In the genomic region with DNA sequence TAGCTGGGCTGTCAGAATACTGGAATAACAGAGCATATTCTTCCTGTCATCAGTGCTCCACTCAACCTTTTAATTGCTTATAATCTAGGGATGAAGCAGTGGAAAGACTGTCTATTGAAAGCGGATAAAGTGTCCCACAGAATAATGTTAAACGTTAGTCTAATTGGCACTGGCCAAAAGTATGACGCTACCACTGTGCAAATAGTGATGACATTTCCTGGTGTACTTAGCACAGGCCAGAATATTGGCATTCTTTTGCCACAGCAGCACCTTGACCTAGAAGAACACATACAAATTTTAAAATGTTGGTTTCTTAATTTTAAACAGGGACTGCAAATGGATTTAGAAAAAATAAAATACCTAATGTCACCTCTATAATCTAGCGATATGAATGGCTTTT, we compare ENCODE assay signal across 29 cellular contexts.
"Had no signal": no experiment of that assay in that cellular context is flagged by ENCODE, and none has a peak within 500 bp of the region (broad histone marks: within the 10 kb centered on the region; RNA-seq: fewer than 3 reads in every experiment).

No MANE protein-coding gene starts in this region.

- H3K27me3 ChIP-seq: adrenal gland, body of pancreas, esophagus muscularis mucosa, gastroesophageal sphincter had no signal

- H3K4me1 ChIP-seq: adrenal gland, body of pancreas, esophagus muscularis mucosa, gastroesophageal sphincter had no signal

- ATAC-seq: activated CD4-positive, CD25-positive, alpha-beta regulatory T cell treated with anti-CD3 and anti-CD28 coated beads, Interleukin-2, amount 50 U/mL, for 24 hours; activated CD8-positive, alpha-beta T cell treated with anti-CD3 and anti-CD28 coated beads for 36 hours; activated naive CD8-positive, alpha-beta T cell treated with anti-CD3 and anti-CD28 coated beads, Interleukin-2, amount 50 U/mL, for 24 hours; activated T-cell treated with anti-CD3 and anti-CD28 coated beads, Interleukin-2, amount 50 U/mL, for 4 hours; body of pancreas; effector memory CD8-positive, alpha-beta T cell; gastroesophageal sphincter had no signal

- DNase-seq: activated B cell treated with CpG ODN at 0.5 μM for 24 hours; activated CD4-positive, alpha-beta T cell treated with anti-CD3 and anti-CD28 coated beads for 48 hours; activated CD4-positive, alpha-beta T cell treated with anti-CD3 and anti-CD28 coated beads, Interleukin-2, amount 50 U/mL, for 1 hour; activated CD4-positive, alpha-beta T cell treated with anti-CD3 and anti-CD28 coated beads, Interleukin-2, amount 50 U/mL, for 48 hours; activated CD8-positive, alpha-beta memory T cell treated with anti-CD3 and anti-CD28 coated beads for 24 hours; activated CD8-positive, alpha-beta T cell treated with anti-CD3 and anti-CD28 coated beads for 36 hours; activated effector memory CD4-positive, alpha-beta T cell treated with anti-CD3 and anti-CD28 coated beads, Interleukin-2, amount 50 U/mL, for 16 hours; activated naive CD4-positive, alpha-beta T cell treated with anti-CD3 and anti-CD28 coated beads for 36 hours; activated naive CD8-positive, alpha-beta T cell treated with anti-CD3 and anti-CD28 coated beads for 36 hours; activated naive CD8-positive, alpha-beta T cell treated with anti-CD3 and anti-CD28 coated beads, Interleukin-2, amount 50 U/mL, for 24 hours; activated T-cell treated with anti-CD3 and anti-CD28 coated beads, Interleukin-2, amount 50 U/mL, for 4 hours; adrenal gland; amygdala; aorta; body of pancreas; caudate nucleus; cortex of kidney; dermis blood vessel endothelial cell; effector CD4-positive, alpha-beta T cell; effector memory CD8-positive, alpha-beta T cell; erythroblast; foreskin melanocyte; head of caudate nucleus; hippocampal formation; T1000; WERI-Rb-1 had no signal

- H3K27ac ChIP-seq: adrenal gland, body of pancreas, esophagus muscularis mucosa, gastroesophageal sphincter, WERI-Rb-1 had no signal
